ENCODE assay signal across 1 cellular context in genomic region chr18:54263904-54264336, GRCh38.
A peak's percentile ranks its signal among the peaks of the same experiment; 100 is the strongest.
TF ChIP-seq lines count a peak whose summit lies in the region.

No MANE protein-coding gene starts in this region.

TF ChIP-seq in GM12878, 131 proteins besides CTCF, POLR2A, EP300 and RAD21 (continued from another document and continues in another):
- TF ChIP-seq ZBTB11 (CRISPR knock-in tag; IDR thresholded peaks at IDR 0.05) (no peak), BHLHE40 (IDR thresholded peaks at IDR 0.05; ENCODE audit: borderline replicate concordance in 1 of 2, low read depth in 2 of 2, low read length in 1 of 2) (peak; percentile 44 to 68; a peak in 3 of 4 replicates), PML (IDR thresholded peaks at IDR 0.05; ENCODE audit: low read length) (peak; percentile 74), CHD1 (IDR thresholded peaks at IDR 0.05; ENCODE audit: low read depth, low read length) (no peak), TCF12 (IDR thresholded peaks at IDR 0.05; ENCODE audit: low read depth, low read length) (0 out of 2 replicates have a peak, but pooled peaks have one; percentile 38), ZBTB40 (IDR thresholded peaks at IDR 0.05; ENCODE audit: borderline replicate concordance) (peak; percentile 54; the same call in 1 of the 2 replicates), ZNF207 (IDR thresholded peaks at IDR 0.05; ENCODE audit: borderline replicate concordance) (no peak), TAF1 (IDR thresholded peaks at IDR 0.05; ENCODE audit: borderline replicate concordance, low read depth, low read length) (no peak), E2F4 (IDR thresholded peaks at IDR 0.05; ENCODE audit: low read depth, low read length) (no peak), NFXL1 (IDR thresholded peaks at IDR 0.05; ENCODE audit: borderline replicate concordance) (no peak), PAX8 (IDR thresholded peaks at IDR 0.05) (no peak), GABPA (IDR thresholded peaks at IDR 0.05; ENCODE audit: low read depth) (peak; percentile 66; the same call in 1 of the 2 replicates), SREBF2 (IDR thresholded peaks at IDR 0.05; ENCODE audit: low read length) (no peak), EGR1 (IDR thresholded peaks at IDR 0.05; ENCODE audit: borderline replicate concordance in 1 of 2, low read depth in 2 of 2, low read length in 2 of 2) (no peak), STAT1 (conservative IDR thresholded peaks at IDR 0.05) (no peak), YY1 (IDR thresholded peaks at IDR 0.05; ENCODE audit: low read depth, low read length) (peak; percentile 46; the same call in 1 of the 2 replicates), MEF2B (IDR thresholded peaks at IDR 0.05; ENCODE audit: partially characterized antibody, poor library complexity, severe bottlenecking) (peak; percentile 75), FOXM1 (IDR thresholded peaks at IDR 0.05; ENCODE audit: low read depth, low read length) (peak; percentile 96), BCL11A (IDR thresholded peaks at IDR 0.05; ENCODE audit: low read depth, low read length) (peak; percentile 78; the same call in 1 of the 2 replicates), CBX5 (IDR thresholded peaks at IDR 0.05; ENCODE audit: low read depth) (no peak; the same call in 1 of the 2 replicates), ZNF384 (IDR thresholded peaks at IDR 0.05; ENCODE audit: borderline replicate concordance, low read depth, low read length) (peak; percentile 97), TARDBP (IDR thresholded peaks at IDR 0.05; ENCODE audit: borderline replicate concordance) (no peak), NR2F1 (conservative IDR thresholded peaks at IDR 0.05) (peak; percentile 51), CHD4 (IDR thresholded peaks at IDR 0.05) (no peak), ATF7 (IDR thresholded peaks at IDR 0.05; ENCODE audit: low read depth) (peak; percentile 69), BACH1 (IDR thresholded peaks at IDR 0.05; ENCODE audit: borderline replicate concordance) (peak; percentile 74; the same call in 1 of the 2 replicates), ZNF622 (IDR thresholded peaks at IDR 0.05) (no peak), NR2C2 (IDR thresholded peaks at IDR 0.05; ENCODE audit: borderline replicate concordance, control insufficient read depth, insufficient read length, low read depth) (no peak), BRCA1 (IDR thresholded peaks at IDR 0.05; ENCODE audit: low read depth, low read length) (no peak), RB1 (IDR thresholded peaks at IDR 0.05; ENCODE audit: borderline replicate concordance) (no peak), CBFB (IDR thresholded peaks at IDR 0.05; ENCODE audit: low read depth) (peak; percentile 75; the same call in 1 of the 2 replicates), CBX3 (IDR thresholded peaks at IDR 0.05; ENCODE audit: borderline replicate concordance, low read depth) (no peak), CREM (IDR thresholded peaks at IDR 0.05; ENCODE audit: low read depth) (peak; percentile 86), RUNX3 (IDR thresholded peaks at IDR 0.05; ENCODE audit: low read length) (peak; percentile 90), MAX (IDR thresholded peaks at IDR 0.05; ENCODE audit: low read depth, low read length) (no peak), E4F1 (IDR thresholded peaks at IDR 0.05; ENCODE audit: borderline replicate concordance, partially characterized antibody) (no peak), EED (IDR thresholded peaks at IDR 0.05; ENCODE audit: low read depth) (peak; percentile 80), TCF3 (IDR thresholded peaks at IDR 0.05; ENCODE audit: borderline replicate concordance, insufficient read depth, low read depth, low read length) (peak; percentile 85; the same call in 1 of the 2 replicates)
- TF ChIP-seq, protein P1, sequence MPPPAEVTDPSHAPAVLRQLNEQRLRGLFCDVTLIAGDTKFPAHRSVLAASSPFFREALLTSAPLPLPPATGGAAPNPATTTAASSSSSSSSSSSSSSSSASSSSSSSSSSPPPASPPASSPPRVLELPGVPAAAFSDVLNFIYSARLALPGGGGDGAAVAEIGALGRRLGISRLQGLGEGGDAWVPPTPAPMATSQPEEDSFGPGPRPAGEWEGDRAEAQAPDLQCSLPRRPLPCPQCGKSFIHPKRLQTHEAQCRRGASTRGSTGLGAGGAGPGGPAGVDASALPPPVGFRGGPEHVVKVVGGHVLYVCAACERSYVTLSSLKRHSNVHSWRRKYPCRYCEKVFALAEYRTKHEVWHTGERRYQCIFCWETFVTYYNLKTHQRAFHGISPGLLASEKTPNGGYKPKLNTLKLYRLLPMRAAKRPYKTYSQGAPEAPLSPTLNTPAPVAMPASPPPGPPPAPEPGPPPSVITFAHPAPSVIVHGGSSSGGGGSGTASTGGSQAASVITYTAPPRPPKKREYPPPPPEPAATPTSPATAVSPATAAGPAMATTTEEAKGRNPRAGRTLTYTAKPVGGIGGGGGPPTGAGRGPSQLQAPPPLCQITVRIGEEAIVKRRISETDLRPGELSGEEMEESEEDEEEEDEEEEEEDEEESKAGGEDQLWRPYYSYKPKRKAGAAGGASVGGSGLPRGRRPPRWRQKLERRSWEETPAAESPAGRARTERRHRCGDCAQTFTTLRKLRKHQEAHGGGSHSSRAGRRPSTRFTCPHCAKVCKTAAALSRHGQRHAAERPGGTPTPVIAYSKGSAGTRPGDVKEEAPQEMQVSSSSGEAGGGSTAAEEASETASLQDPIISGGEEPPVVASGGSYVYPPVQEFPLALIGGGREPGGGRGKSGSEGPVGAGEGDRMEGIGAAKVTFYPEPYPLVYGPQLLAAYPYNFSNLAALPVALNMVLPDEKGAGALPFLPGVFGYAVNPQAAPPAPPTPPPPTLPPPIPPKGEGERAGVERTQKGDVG (CRISPR knock-in tag; IDR thresholded peaks at IDR 0.05) = no peak
- TF ChIP-seq, protein P2, sequence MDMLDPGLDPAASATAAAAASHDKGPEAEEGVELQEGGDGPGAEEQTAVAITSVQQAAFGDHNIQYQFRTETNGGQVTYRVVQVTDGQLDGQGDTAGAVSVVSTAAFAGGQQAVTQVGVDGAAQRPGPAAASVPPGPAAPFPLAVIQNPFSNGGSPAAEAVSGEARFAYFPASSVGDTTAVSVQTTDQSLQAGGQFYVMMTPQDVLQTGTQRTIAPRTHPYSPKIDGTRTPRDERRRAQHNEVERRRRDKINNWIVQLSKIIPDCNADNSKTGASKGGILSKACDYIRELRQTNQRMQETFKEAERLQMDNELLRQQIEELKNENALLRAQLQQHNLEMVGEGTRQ (IDR thresholded peaks at IDR 0.05; ENCODE audit: borderline replicate concordance, low read depth, low read length) = peak; percentile 37; the same call in 1 of the 2 replicates
- TF ChIP-seq, protein P3, sequence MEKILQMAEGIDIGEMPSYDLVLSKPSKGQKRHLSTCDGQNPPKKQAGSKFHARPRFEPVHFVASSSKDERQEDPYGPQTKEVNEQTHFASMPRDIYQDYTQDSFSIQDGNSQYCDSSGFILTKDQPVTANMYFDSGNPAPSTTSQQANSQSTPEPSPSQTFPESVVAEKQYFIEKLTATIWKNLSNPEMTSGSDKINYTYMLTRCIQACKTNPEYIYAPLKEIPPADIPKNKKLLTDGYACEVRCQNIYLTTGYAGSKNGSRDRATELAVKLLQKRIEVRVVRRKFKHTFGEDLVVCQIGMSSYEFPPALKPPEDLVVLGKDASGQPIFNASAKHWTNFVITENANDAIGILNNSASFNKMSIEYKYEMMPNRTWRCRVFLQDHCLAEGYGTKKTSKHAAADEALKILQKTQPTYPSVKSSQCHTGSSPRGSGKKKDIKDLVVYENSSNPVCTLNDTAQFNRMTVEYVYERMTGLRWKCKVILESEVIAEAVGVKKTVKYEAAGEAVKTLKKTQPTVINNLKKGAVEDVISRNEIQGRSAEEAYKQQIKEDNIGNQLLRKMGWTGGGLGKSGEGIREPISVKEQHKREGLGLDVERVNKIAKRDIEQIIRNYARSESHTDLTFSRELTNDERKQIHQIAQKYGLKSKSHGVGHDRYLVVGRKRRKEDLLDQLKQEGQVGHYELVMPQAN (conservative IDR thresholded peaks at IDR 0.05) = no peak
- TF ChIP-seq, protein P4, sequence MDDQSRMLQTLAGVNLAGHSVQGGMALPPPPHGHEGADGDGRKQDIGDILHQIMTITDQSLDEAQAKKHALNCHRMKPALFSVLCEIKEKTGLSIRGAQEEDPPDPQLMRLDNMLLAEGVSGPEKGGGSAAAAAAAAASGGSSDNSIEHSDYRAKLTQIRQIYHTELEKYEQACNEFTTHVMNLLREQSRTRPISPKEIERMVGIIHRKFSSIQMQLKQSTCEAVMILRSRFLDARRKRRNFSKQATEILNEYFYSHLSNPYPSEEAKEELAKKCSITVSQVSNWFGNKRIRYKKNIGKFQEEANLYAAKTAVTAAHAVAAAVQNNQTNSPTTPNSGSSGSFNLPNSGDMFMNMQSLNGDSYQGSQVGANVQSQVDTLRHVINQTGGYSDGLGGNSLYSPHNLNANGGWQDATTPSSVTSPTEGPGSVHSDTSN (IDR thresholded peaks at IDR 0.05; ENCODE audit: insufficient replicate concordance, low read depth, low read length) = no peak
